ENCODE assay signal across 22 cellular contexts in the genomic region with DNA sequence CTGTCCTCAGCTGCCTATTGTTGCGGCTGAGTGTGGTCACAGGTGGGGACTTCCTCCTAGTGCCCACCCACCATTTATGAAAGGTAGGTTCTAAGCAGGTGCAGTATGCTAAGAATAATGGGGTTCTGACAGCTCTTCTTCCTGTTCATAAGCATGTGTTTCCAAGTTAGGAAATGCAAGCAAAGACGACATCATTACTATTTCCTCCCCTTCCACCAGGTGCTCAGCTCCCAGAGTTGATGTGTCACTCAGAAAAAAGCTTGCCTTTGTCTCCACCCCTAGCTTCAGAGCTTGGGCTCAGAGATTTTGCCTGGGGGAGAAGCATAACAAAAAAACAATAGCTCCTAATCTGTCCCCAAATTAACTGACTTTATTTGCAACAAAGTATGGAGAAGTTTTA.
DNase-seq lines count a peak whose midpoint lies in the region; ATAC-seq and TF ChIP-seq lines count a peak whose summit lies in the region.
"Had no signal": no experiment of that assay in that cellular context is flagged by ENCODE, and none has a peak within 500 bp of the region (broad histone marks: within the 10 kb centered on the region; RNA-seq: fewer than 3 reads in every experiment).

No MANE protein-coding gene starts in this region.

- peaks cover 5% of the 10 kb centered on the region; the same call in 1 of the 2 replicates for H3K4me1 ChIP-seq in GM23248 (ENCODE audit: insufficient read depth)
- peaks cover 9% of the 10 kb centered on the region for H3K4me1 ChIP-seq in mammary epithelial cell (ENCODE audit: insufficient read depth, low read length)
- no peaks in the 10 kb centered on the region for H3K4me1 ChIP-seq in mesendoderm (ENCODE audit: control insufficient read depth, low read depth, low read length)
- no peaks in the 10 kb centered on the region for H3K4me1 ChIP-seq in colonic mucosa
- H3K4me1 ChIP-seq in SJCRH30 = no peaks in the 10 kb centered on the region
- H3K4me1 ChIP-seq: esophagus squamous epithelium, psoas muscle, transverse colon had no signal

- no peak overlapping the region for H2BK120ac ChIP-seq in mesendoderm (ENCODE audit: low read depth, low read length)

- intact Hi-C loops in mammary epithelial cell (cut with micrococcal nuclease) (no loop called here), colonic mucosa (cut with DNase I) (no loop called here)

- 0 out of 2 replicates have a peak, but pooled peaks cover under 1% of the 10 kb centered on the region for H3K9me2 ChIP-seq in GM23248 (ENCODE audit: insufficient read depth)

- no peaks in the 10 kb centered on the region for H3K36me3 ChIP-seq in GM23248 (ENCODE audit: low read depth)
- H3K36me3 ChIP-seq in mammary epithelial cell (ENCODE audit: insufficient read depth, low read length) = no peaks in the 10 kb centered on the region
- no peaks in the 10 kb centered on the region for H3K36me3 ChIP-seq in mesendoderm (ENCODE audit: control insufficient read depth, insufficient read depth, low read length)
- H3K36me3 ChIP-seq in colonic mucosa = no peaks in the 10 kb centered on the region
- H3K36me3 ChIP-seq in SJCRH30 = no peaks in the 10 kb centered on the region
- H3K36me3 ChIP-seq: esophagus squamous epithelium, transverse colon had no signal

- DNase-seq in GM23248 = no peak
- peak; percentile 54 for DNase-seq in M059J (ENCODE audit: low read depth)
- peak; percentile 38 for DNase-seq in mammary epithelial cell
- DNase-seq in mesendoderm = peak; percentile 50
- no peak for DNase-seq in colonic mucosa
- no peak for DNase-seq in SJCRH30
- DNase-seq in stimulated activated naive CD8-positive, alpha-beta T cell treated with anti-CD3 and anti-CD28 coated beads, Interleukin-15, amount 100 ng/mL, for 72 hours = no peak
- DNase-seq: activated CD8-positive, alpha-beta T cell treated with anti-CD3 and anti-CD28 coated beads, Interleukin-2, amount 10 ng/mL, durations not matched to agents 7 days and 5 days; activated naive CD4-positive, alpha-beta T cell treated with anti-CD3 and anti-CD28 coated beads for 36 hours; activated T-cell treated with anti-CD3 and anti-CD28 coated beads, Interleukin-2, amount 50 U/mL, for 24 hours; CD4-positive, alpha-beta memory T cell; central memory CD4-positive, alpha-beta T cell; DMS153; esophagus squamous epithelium; glutamatergic neuron; NCI-H1436; psoas muscle; stimulated activated CD4-positive, alpha-beta T cell treated with anti-CD3 and anti-CD28 coated beads, Interleukin-4, amount 100 ng/mL, for 1 hour; transverse colon had no signal

- no peak overlapping the region for H3K9ac ChIP-seq in GM23248
- no peak overlapping the region for H3K9ac ChIP-seq in mammary epithelial cell (ENCODE audit: insufficient read depth, low read length)
- H3K9ac ChIP-seq in mesendoderm (ENCODE audit: low read length) = no peak overlapping the region
- no peak overlapping the region for H3K9ac ChIP-seq in colonic mucosa (ENCODE audit: low read depth in 2 of 2, low read length in 2 of 2)

- no peaks in the 10 kb centered on the region for H3K27me3 Mint-ChIP-seq in stimulated activated naive CD8-positive, alpha-beta T cell treated with anti-CD3 and anti-CD28 coated beads, Interleukin-15, amount 100 ng/mL, for 72 hours
- H3K27me3 Mint-ChIP-seq: activated T-cell treated with anti-CD3 and anti-CD28 coated beads, Interleukin-2, amount 50 U/mL, for 24 hours; CD4-positive, alpha-beta memory T cell; stimulated activated naive CD8-positive, alpha-beta T cell treated with anti-CD3 and anti-CD28 coated beads, Interleukin-15, Interleukin-2, amounts not matched to agents 100 ng/mL and 50 ng/mL, for 24 hours had no signal

- WGBS in GM23248 (ENCODE audit: low coverage in 1 of 2, low lambda C conversion rate in 2 of 2, missing lambda C conversion rate in 2 of 2), 2 experiments = 48 to 52% methylated on average over 2 of the region's 2 CpGs
- WGBS in mammary epithelial cell (ENCODE audit: low coverage, missing lambda C conversion rate) = 67% methylated on average over 2 of the region's 2 CpGs
- no CpG with 5 or more reads among the region's 2 CpGs for WGBS in mesendoderm (ENCODE audit: extremely low coverage, insufficient coverage, low lambda C conversion rate)

- no peak for ATAC-seq in stimulated activated naive CD8-positive, alpha-beta T cell treated with anti-CD3 and anti-CD28 coated beads, Interleukin-15, amount 100 ng/mL, for 72 hours
- ATAC-seq: activated CD4-positive, CD25-positive, alpha-beta regulatory T cell treated with anti-CD3 and anti-CD28 coated beads, Interleukin-2, amount 50 U/mL, for 24 hours; activated CD8-positive, alpha-beta T cell treated with anti-CD3 and anti-CD28 coated beads, Interleukin-2, amount 10 ng/mL, durations not matched to agents 7 days and 5 days; psoas muscle had no signal

- BruUV-seq in mammary epithelial cell (replicated peaks; lab: Mats Ljungman, UMichigan) = no TSS peak

- no peak overlapping the region for H4K5ac ChIP-seq in mesendoderm (ENCODE audit: low read length)

- in situ Hi-C loops in GM23248 (cut with MboI) = no loop called here
- in situ Hi-C loops in mammary epithelial cell (cut with MboI; ENCODE audit: low sequenced_read_pairs in 2 of 2) = no loop called here

- H3K27ac ChIP-seq in GM23248 (no peak overlapping the region), mammary epithelial cell (ENCODE audit: insufficient read depth, low read depth, low read length) (no peak overlapping the region), mesendoderm (ENCODE audit: low read depth, low read length) (no peak overlapping the region), colonic mucosa (no peak overlapping the region), SJCRH30 (no peak overlapping the region)
- H3K27ac ChIP-seq: esophagus squamous epithelium, psoas muscle, transverse colon had no signal

- H3K4me3 ChIP-seq in GM23248 = no peak overlapping the region
- H3K4me3 ChIP-seq in mammary epithelial cell (replicated peaks in 1 of 3; ENCODE audit: insufficient read depth in 1 of 3, low read depth in 2 of 3, low read length in 3 of 3) = no peak overlapping the region
- no peak overlapping the region for H3K4me3 ChIP-seq in mesendoderm (ENCODE audit: low read length)
- no peak overlapping the region for H3K4me3 ChIP-seq in colonic mucosa
- no peak overlapping the region for H3K4me3 ChIP-seq in SJCRH30
- H3K4me3 ChIP-seq: esophagus squamous epithelium, psoas muscle, smooth muscle cell, transverse colon had no signal

- TF ChIP-seq CTCF in mammary epithelial cell (conservative IDR thresholded peaks at IDR 0.05 in 1 of 2, IDR thresholded peaks at IDR 0.05 in 1 of 2; ENCODE audit: extremely low read depth in 1 of 2, insufficient read depth in 1 of 2, low read depth in 1 of 2, low read length in 2 of 2) (no peak), colonic mucosa (IDR thresholded peaks at IDR 0.05) (no peak)

- no peak overlapping the region for H3K4me3 Mint-ChIP-seq in stimulated activated naive CD8-positive, alpha-beta T cell treated with anti-CD3 and anti-CD28 coated beads, Interleukin-15, amount 100 ng/mL, for 72 hours
- H3K4me3 Mint-ChIP-seq: activated CD8-positive, alpha-beta T cell treated with anti-CD3 and anti-CD28 coated beads, Interleukin-2, amount 10 ng/mL, durations not matched to agents 7 days and 5 days; activated naive CD4-positive, alpha-beta T cell treated with anti-CD3 and anti-CD28 coated beads for 36 hours; activated T-cell treated with anti-CD3 and anti-CD28 coated beads, Interleukin-2, amount 50 U/mL, for 24 hours; CD4-positive, alpha-beta memory T cell; stimulated activated naive CD8-positive, alpha-beta T cell treated with anti-CD3 and anti-CD28 coated beads, Interleukin-15, Interleukin-2, amounts not matched to agents 100 ng/mL and 50 ng/mL, for 24 hours had no signal

- H2AFZ ChIP-seq in GM23248 = 0 out of 2 replicates have a peak overlapping the region, but pooled peaks have one; percentile 38
- no peak overlapping the region for H2AFZ ChIP-seq in mammary epithelial cell (ENCODE audit: low read depth, low read length)

- no peaks in the 10 kb centered on the region for H3K79me2 ChIP-seq in GM23248 (ENCODE audit: insufficient read depth)
- no peaks in the 10 kb centered on the region for H3K79me2 ChIP-seq in mammary epithelial cell (ENCODE audit: insufficient read depth, low read length)
- no peaks in the 10 kb centered on the region for H3K79me2 ChIP-seq in mesendoderm (ENCODE audit: control insufficient read depth, insufficient read depth, low read length)

- H3K9me3 ChIP-seq in GM23248 (ENCODE audit: low read depth) (no peaks in the 10 kb centered on the region), mammary epithelial cell (replicated peaks; ENCODE audit: insufficient read depth, low read length) (peaks cover 5% of the 10 kb centered on the region), colonic mucosa (no peaks in the 10 kb centered on the region), SJCRH30 (replicated peaks) (no peaks in the 10 kb centered on the region)

- H3K4me1 Mint-ChIP-seq in stimulated activated naive CD8-positive, alpha-beta T cell treated with anti-CD3 and anti-CD28 coated beads, Interleukin-15, amount 100 ng/mL, for 72 hours = no peaks in the 10 kb centered on the region

- no peak overlapping the region for H2AK5ac ChIP-seq in mesendoderm (ENCODE audit: low read length)

- CTCF ChIA-PET in mammary epithelial cell (lab: Charles Lee; ENCODE audit: low non-redundant PET) = no interaction called here

- no peaks in the 10 kb centered on the region for H4K20me1 ChIP-seq in GM23248 (ENCODE audit: insufficient read depth)
- H4K20me1 ChIP-seq in mammary epithelial cell (ENCODE audit: insufficient read depth, low read length) = no peaks in the 10 kb centered on the region

- no peak overlapping the region for H3K56ac ChIP-seq in mesendoderm (ENCODE audit: low read length)

- dilution Hi-C loops in mammary epithelial cell (cut with HindIII; ENCODE audit: low sequenced_read_pairs) = no loop called here

- no peak overlapping the region for H4K8ac ChIP-seq in mesendoderm (ENCODE audit: low read depth, low read length)

- no peaks in the 10 kb centered on the region for H3K27me3 ChIP-seq in GM23248 (replicated peaks; ENCODE audit: insufficient read depth)
- no peaks in the 10 kb centered on the region for H3K27me3 ChIP-seq in mammary epithelial cell (ENCODE audit: insufficient read depth, low read length)
- H3K27me3 ChIP-seq in mesendoderm (ENCODE audit: insufficient read depth, low read length, poor library complexity) = no peaks in the 10 kb centered on the region
- no peaks in the 10 kb centered on the region for H3K27me3 ChIP-seq in colonic mucosa
- H3K27me3 ChIP-seq in SJCRH30 = no peaks in the 10 kb centered on the region
- H3K27me3 ChIP-seq: esophagus squamous epithelium, transverse colon had no signal

- H3K23ac ChIP-seq in mesendoderm (ENCODE audit: low read length) = no peak overlapping the region

- no peaks in the 10 kb centered on the region for H3K79me1 ChIP-seq in mesendoderm (ENCODE audit: low read length)

- no peak overlapping the region for H3K4ac ChIP-seq in mesendoderm (ENCODE audit: low read depth, low read length)

- H3K9me3 Mint-ChIP-seq in stimulated activated naive CD8-positive, alpha-beta T cell treated with anti-CD3 and anti-CD28 coated beads, Interleukin-15, amount 100 ng/mL, for 72 hours = peaks cover 16 to 17% of the 10 kb centered on the region in 2 donors

- no peaks in the 10 kb centered on the region for H3F3A ChIP-seq in GM23248 (ENCODE audit: insufficient read depth)

- no peak overlapping the region for H3K27ac Mint-ChIP-seq in stimulated activated naive CD8-positive, alpha-beta T cell treated with anti-CD3 and anti-CD28 coated beads, Interleukin-15, amount 100 ng/mL, for 72 hours
- H3K27ac Mint-ChIP-seq: activated CD8-positive, alpha-beta T cell treated with anti-CD3 and anti-CD28 coated beads, Interleukin-2, amount 10 ng/mL, durations not matched to agents 7 days and 5 days; activated naive CD4-positive, alpha-beta T cell treated with anti-CD3 and anti-CD28 coated beads for 36 hours; activated T-cell treated with anti-CD3 and anti-CD28 coated beads, Interleukin-2, amount 50 U/mL, for 24 hours; CD4-positive, alpha-beta memory T cell; stimulated activated naive CD8-positive, alpha-beta T cell treated with anti-CD3 and anti-CD28 coated beads, Interleukin-15, Interleukin-2, amounts not matched to agents 100 ng/mL and 50 ng/mL, for 24 hours had no signal

- H3K18ac ChIP-seq in mesendoderm (ENCODE audit: low read length) = no peak overlapping the region

- H3K4me2 ChIP-seq in GM23248 (ENCODE audit: unreplicated experiment) (no peak overlapping the region), mammary epithelial cell (ENCODE audit: insufficient read depth, low read depth, low read length) (no peak overlapping the region), mesendoderm (ENCODE audit: low read length) (no peak overlapping the region)
- H3K4me2 ChIP-seq: smooth muscle cell had no signal

- H2BK15ac ChIP-seq in mesendoderm (replicated peaks; ENCODE audit: low read depth) = no peak overlapping the region

- H2BK5ac ChIP-seq in mesendoderm (ENCODE audit: low read length) = no peak overlapping the region

Comparison
In these comparisons a context has a peak if more than half of its experiments do, and no peak if none do; other contexts are left out.
1. DNase-seq: peak in M059J (single experiment), mammary epithelial cell (single experiment) and mesendoderm (single experiment); none in GM23248 (single experiment), colonic mucosa (single experiment), SJCRH30 (0 of 2) and stimulated activated naive CD8-positive, alpha-beta T cell treated with anti-CD3 and anti-CD28 coated beads, Interleukin-15, amount 100 ng/mL, for 72 hours (0 of 2).